9 cellular contexts compared by ENCODE assay signal in genomic region chr5:111755942-111756353, GRCh38. TPM values are rescaled to one million over a fixed set of nuclear protein-coding genes. Genes with fewer than 3 reads are reported as not detected.
DNase-seq lines count a peak whose midpoint lies in the region; TF ChIP-seq lines count a peak whose summit lies in the region.
"Had no signal": no experiment of that assay in that cellular context is flagged by ENCODE, and none has a peak within 500 bp of the region (broad histone marks: within the 10 kb centered on the region; RNA-seq: fewer than 3 reads in every experiment).

No MANE protein-coding gene starts in this region.

- no peaks in the 10 kb centered on the region for H3K36me3 ChIP-seq in Loucy (ENCODE audit: insufficient read depth, low read length)
- no peaks in the 10 kb centered on the region for H3K36me3 ChIP-seq in urinary bladder (ENCODE audit: insufficient read depth)

- H3K79me2 ChIP-seq in Loucy (ENCODE audit: insufficient read depth, low read length), result peaks cover 60% of the 10 kb centered on the region

- no peaks in the 10 kb centered on the region for H3K9me2 ChIP-seq in Loucy (replicated peaks; ENCODE audit: low read depth, low read length)

- H3K27ac ChIP-seq in urinary bladder (ENCODE audit: low read depth), result no peak overlapping the region

- H3K4me3 ChIP-seq in Loucy (ENCODE audit: low read length, poor library complexity, severe bottlenecking), result peak overlapping the region; percentile 87
- peak overlapping the region; percentile 14 for H3K4me3 ChIP-seq in urinary bladder (ENCODE audit: low read depth, low read length)
- H3K4me3 ChIP-seq: K562 had no signal

- no peaks in the 10 kb centered on the region for H3K9me3 ChIP-seq in Loucy (ENCODE audit: insufficient read depth, low read depth, low read length)

- H4K20me1 ChIP-seq in Loucy (ENCODE audit: insufficient read depth, low read length, poor library complexity, severe bottlenecking), result peaks cover 44% of the 10 kb centered on the region

- no peaks in the 10 kb centered on the region for H3F3A ChIP-seq in Loucy (ENCODE audit: low read depth)

- no peak overlapping the region for H2AFZ ChIP-seq in Loucy (ENCODE audit: low read length)

- H3K4me1 ChIP-seq in Loucy (ENCODE audit: insufficient read depth, low read length, poor library complexity, severe bottlenecking) (peaks cover 57% of the 10 kb centered on the region), urinary bladder (ENCODE audit: insufficient read depth) (no peaks in the 10 kb centered on the region)

- peak; percentile 17 for DNase-seq in COR-L47 (lab: John Stamatoyannopoulos, UW)
- DNase-seq in amniotic epithelial cell (ENCODE audit: low read depth), result peak; percentile 38
- peak; percentile 78 for DNase-seq in left kidney (ENCODE audit: low read depth, low spot score)
- DNase-seq in NCI-H345 treated with DMSO at 0.1 percent for 48 hours (lab: John Stamatoyannopoulos, UW; ENCODE audit: unreplicated experiment), result no peak
- DNase-seq in NCI-H226, result no peak
- DNase-seq in stimulated activated CD4-positive, alpha-beta T cell treated with anti-CD3 and anti-CD28 coated beads, Interleukin-1b, Interleukin-23, amount 100 ng/mL, for 48 hours, result no peak

- H3K4me2 ChIP-seq in Loucy (ENCODE audit: low read depth, low read length, poor library complexity, severe bottlenecking), result peak overlapping the region; percentile 86

- 1% methylated on average over 5 of the region's 5 CpGs for WGBS in urinary bladder

- no peaks in the 10 kb centered on the region for H3K27me3 ChIP-seq in Loucy (ENCODE audit: insufficient read depth, low read length, poor library complexity, severe bottlenecking)

- no peak for TF ChIP-seq CTCF in Loucy (conservative IDR thresholded peaks at IDR 0.05; ENCODE audit: low read length)

- peak overlapping the region; percentile 98 for H3K9ac ChIP-seq in Loucy (ENCODE audit: low read depth, low read length, poor library complexity, severe bottlenecking)

RNA-seq across cellular contexts. Expression of gene NREP, which starts 1.0 kb away (rescaled TPM):
- 372 TPM for total RNA-seq in urinary bladder
- polyA plus RNA-seq in urinary bladder, result 24.6 TPM

Comparison
In these comparisons a context has a peak if more than half of its experiments do, and no peak if none do; other contexts are left out.
1. DNase-seq: peak in COR-L47 (single experiment), amniotic epithelial cell (single experiment) and left kidney (single experiment); none in NCI-H345 treated with DMSO at 0.1 percent for 48 hours (single experiment), NCI-H226 (single experiment) and stimulated activated CD4-positive, alpha-beta T cell treated with anti-CD3 and anti-CD28 coated beads, Interleukin-1b, Interleukin-23, amount 100 ng/mL, for 48 hours (single experiment).